Comparison of ENCODE assay signal across 1 cellular context in the genomic region with DNA sequence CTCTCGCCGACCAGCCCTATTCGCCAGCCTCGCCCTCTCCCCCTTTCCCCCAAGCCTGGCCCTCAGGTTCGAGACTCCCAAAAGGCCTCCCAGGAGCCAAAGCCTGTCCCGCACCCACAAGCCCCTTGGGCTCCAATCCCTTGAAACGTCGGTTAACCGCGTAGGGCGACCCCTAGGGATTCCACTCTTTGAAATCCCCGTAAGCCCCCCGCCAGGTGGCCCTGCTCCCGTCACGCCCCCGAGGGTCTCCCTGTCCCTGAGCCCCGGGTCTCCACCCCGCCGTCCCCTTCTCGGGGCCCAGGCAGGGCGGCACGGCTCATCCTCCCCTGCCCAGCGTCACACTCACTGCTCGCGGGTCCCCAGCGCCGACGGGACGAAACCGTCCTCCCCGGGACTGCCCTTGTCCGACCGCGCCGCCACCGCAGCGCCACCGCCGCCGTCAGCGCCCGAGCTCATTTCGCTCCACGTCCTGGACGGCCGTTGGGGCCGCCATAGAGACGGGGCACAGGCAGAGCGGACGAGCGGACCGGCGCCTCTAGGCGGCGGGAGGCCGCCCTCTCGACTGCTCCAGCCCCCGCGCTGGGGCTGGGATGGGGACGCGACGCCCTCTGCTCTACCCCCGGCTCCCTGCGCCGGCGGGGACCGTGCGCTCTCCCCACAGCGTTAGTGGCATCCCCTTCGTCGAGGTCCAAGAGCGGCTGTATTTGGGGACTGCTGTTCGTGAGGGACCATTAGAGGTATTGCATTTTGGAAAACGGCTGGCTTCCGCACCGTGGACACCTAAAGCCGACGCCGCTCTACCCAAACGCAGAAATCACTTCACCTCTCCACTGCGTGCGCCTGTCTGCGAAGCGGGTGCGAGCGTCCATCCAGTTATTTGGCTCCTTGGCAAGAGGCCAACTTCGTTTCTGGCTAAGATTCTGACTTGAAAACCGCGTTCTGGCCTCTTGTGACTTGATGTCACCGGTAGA.
TF ChIP-seq lines count a peak whose summit lies in the region.

TSS of gene EEF1AKMT2 (minus strand) at position 510 of the 971 bp plus-strand sequence. CDS start at position 456, 54 bp downstream.

TF ChIP-seq in HEK293, 187 proteins besides CTCF, POLR2A, EP300 and RAD21 (continued from another document and continues in another):
- TF ChIP-seq ZBTB11 (tag by site-specific recombination; conservative IDR thresholded peaks at IDR 0.05; ENCODE audit: low read depth) (peak; percentile 93), TSHZ1 (tag by site-specific recombination; IDR thresholded peaks at IDR 0.05; ENCODE audit: borderline replicate concordance) (no peak), ZNF501 (tag by site-specific recombination; IDR thresholded peaks at IDR 0.05) (peak; percentile 96), ZNF654 (tag by site-specific recombination; IDR thresholded peaks at IDR 0.05; ENCODE audit: low read depth) (no peak), ZFP69B (tag by site-specific recombination; IDR thresholded peaks at IDR 0.05) (no peak), TCF7L2 (IDR thresholded peaks at IDR 0.05; ENCODE audit: borderline replicate concordance, low read depth, low read length) (no peak; the same call in 1 of the 2 replicates), ZNF184 (tag by site-specific recombination; IDR thresholded peaks at IDR 0.05) (peak; percentile 84), MYNN (tag by site-specific recombination; IDR thresholded peaks at IDR 0.05; ENCODE audit: borderline replicate concordance) (no peak), ZNF174 (tag by site-specific recombination; IDR thresholded peaks at IDR 0.05) (no peak), ZFHX2 (tag by site-specific recombination; conservative IDR thresholded peaks at IDR 0.05) (peak; percentile 75), ZNF121 (tag by site-specific recombination; IDR thresholded peaks at IDR 0.05) (peak; percentile 5; the same call in 1 of the 2 replicates), ZFP3 (tag by site-specific recombination; IDR thresholded peaks at IDR 0.05; ENCODE audit: low read depth) (no peak), SP2 (tag by site-specific recombination; IDR thresholded peaks at IDR 0.05) (0 out of 2 replicates have a peak, but pooled peaks have one; percentile 4), ZNF16 (tag by site-specific recombination; IDR thresholded peaks at IDR 0.05; ENCODE audit: low read depth) (no peak), ZXDB (tag by site-specific recombination; IDR thresholded peaks at IDR 0.05) (peak; percentile 74), ZNF223 (tag by site-specific recombination; IDR thresholded peaks at IDR 0.05) (peak; percentile 72; the same call in 1 of the 2 replicates), BCL11B (tag by site-specific recombination; IDR thresholded peaks at IDR 0.05; ENCODE audit: low read depth) (peak; percentile 66; the same call in 1 of the 2 replicates), SP7 (tag by site-specific recombination; IDR thresholded peaks at IDR 0.05) (peak; percentile 82), KLF10 (tag by site-specific recombination; IDR thresholded peaks at IDR 0.05) (0 out of 2 replicates have a peak, but pooled peaks have one; percentile 50), ZNF394 (tag by site-specific recombination; IDR thresholded peaks at IDR 0.05; ENCODE audit: borderline replicate concordance) (peak; percentile 45; the same call in 1 of the 2 replicates), ZNF280D (tag by site-specific recombination; IDR thresholded peaks at IDR 0.05) (no peak), ZNF221 (tag by site-specific recombination; IDR thresholded peaks at IDR 0.05; ENCODE audit: borderline replicate concordance) (peak; percentile 8; the same call in 1 of the 2 replicates), ZNF76 (tag by site-specific recombination; IDR thresholded peaks at IDR 0.05; ENCODE audit: borderline replicate concordance, low read depth) (peak; percentile 95), ZNF423 (tag by site-specific recombination; IDR thresholded peaks at IDR 0.05) (peak; percentile 39; the same call in 1 of the 2 replicates), HOXD13 (CRISPR knock-in tag; IDR thresholded peaks at IDR 0.05; ENCODE audit: borderline replicate concordance) (no peak), ZNF433 (tag by site-specific recombination; IDR thresholded peaks at IDR 0.05; ENCODE audit: low read depth) (no peak), PRDM1 (tag by site-specific recombination; IDR thresholded peaks at IDR 0.05) (no peak), ZNF24 (tag by site-specific recombination; IDR thresholded peaks at IDR 0.05) (peak; percentile 74; the same call in 1 of the 2 replicates), ZNF335 (tag by site-specific recombination; conservative IDR thresholded peaks at IDR 0.05) (peak; percentile 88), ZNF626 (tag by site-specific recombination; IDR thresholded peaks at IDR 0.05) (no peak), ZNF37A (tag by site-specific recombination; IDR thresholded peaks at IDR 0.05) (no peak), RBAK (tag by site-specific recombination; IDR thresholded peaks at IDR 0.05) (no peak), AEBP2 (tag by site-specific recombination; IDR thresholded peaks at IDR 0.05; ENCODE audit: borderline replicate concordance) (no peak), ZNF473 (tag by site-specific recombination; IDR thresholded peaks at IDR 0.05) (no peak), ZNF560 (tag by site-specific recombination; IDR thresholded peaks at IDR 0.05; ENCODE audit: borderline replicate concordance) (no peak), ZNF624 (tag by site-specific recombination; IDR thresholded peaks at IDR 0.05) (no peak), ZNF623 (tag by site-specific recombination; IDR thresholded peaks at IDR 0.05) (no peak), ZIC2 (tag by site-specific recombination; IDR thresholded peaks at IDR 0.05) (peak; percentile 80), MZF1 (tag by site-specific recombination; IDR thresholded peaks at IDR 0.05; ENCODE audit: borderline replicate concordance) (peak; percentile 85), ZNF362 (tag by site-specific recombination; IDR thresholded peaks at IDR 0.05) (0 out of 2 replicates have a peak, but pooled peaks have one; percentile 9)
- TF ChIP-seq, protein P1, sequence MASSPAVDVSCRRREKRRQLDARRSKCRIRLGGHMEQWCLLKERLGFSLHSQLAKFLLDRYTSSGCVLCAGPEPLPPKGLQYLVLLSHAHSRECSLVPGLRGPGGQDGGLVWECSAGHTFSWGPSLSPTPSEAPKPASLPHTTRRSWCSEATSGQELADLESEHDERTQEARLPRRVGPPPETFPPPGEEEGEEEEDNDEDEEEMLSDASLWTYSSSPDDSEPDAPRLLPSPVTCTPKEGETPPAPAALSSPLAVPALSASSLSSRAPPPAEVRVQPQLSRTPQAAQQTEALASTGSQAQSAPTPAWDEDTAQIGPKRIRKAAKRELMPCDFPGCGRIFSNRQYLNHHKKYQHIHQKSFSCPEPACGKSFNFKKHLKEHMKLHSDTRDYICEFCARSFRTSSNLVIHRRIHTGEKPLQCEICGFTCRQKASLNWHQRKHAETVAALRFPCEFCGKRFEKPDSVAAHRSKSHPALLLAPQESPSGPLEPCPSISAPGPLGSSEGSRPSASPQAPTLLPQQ (tag by site-specific recombination; IDR thresholded peaks at IDR 0.05) = peak; percentile 77
- TF ChIP-seq, protein P2, sequence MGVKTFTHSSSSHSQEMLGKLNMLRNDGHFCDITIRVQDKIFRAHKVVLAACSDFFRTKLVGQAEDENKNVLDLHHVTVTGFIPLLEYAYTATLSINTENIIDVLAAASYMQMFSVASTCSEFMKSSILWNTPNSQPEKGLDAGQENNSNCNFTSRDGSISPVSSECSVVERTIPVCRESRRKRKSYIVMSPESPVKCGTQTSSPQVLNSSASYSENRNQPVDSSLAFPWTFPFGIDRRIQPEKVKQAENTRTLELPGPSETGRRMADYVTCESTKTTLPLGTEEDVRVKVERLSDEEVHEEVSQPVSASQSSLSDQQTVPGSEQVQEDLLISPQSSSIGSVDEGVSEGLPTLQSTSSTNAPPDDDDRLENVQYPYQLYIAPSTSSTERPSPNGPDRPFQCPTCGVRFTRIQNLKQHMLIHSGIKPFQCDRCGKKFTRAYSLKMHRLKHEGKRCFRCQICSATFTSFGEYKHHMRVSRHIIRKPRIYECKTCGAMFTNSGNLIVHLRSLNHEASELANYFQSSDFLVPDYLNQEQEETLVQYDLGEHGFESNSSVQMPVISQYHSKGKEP (tag by site-specific recombination; IDR thresholded peaks at IDR 0.05) = 0 out of 2 replicates have a peak, but pooled peaks have one; percentile 26
